In genomic region chr22:45254789-45255261, GRCh38 we compare ENCODE assay signal across 14 cellular contexts. TPM values are rescaled to one million over a fixed set of nuclear protein-coding genes. Genes with fewer than 3 reads are reported as not detected.
A peak's percentile ranks its signal among the peaks of the same experiment; 100 is the strongest.
DNase-seq lines count a peak whose midpoint lies in the region; ATAC-seq, FAIRE-seq and TF ChIP-seq lines count a peak whose summit lies in the region.
"Had no signal": no experiment of that assay in that cellular context is flagged by ENCODE, and none has a peak within 500 bp of the region (broad histone marks: within the 10 kb centered on the region; RNA-seq: fewer than 3 reads in every experiment).

No MANE protein-coding gene starts in this region.

- no peaks in the 10 kb centered on the region for H3K4me1 ChIP-seq in pancreas
- H3K4me1 ChIP-seq: psoas muscle had no signal

- no peak for TF ChIP-seq CTCF in pancreas (IDR thresholded peaks at IDR 0.05)

- no peak for DNase-seq in activated CD4-positive, CD25-positive, alpha-beta regulatory T cell (lab: John Stamatoyannopoulos, UW)
- DNase-seq in SW480 (ENCODE audit: low spot score) (peak; percentile 22), pancreas (no peak)
- no peak for DNase-seq in natural killer cell treated with Interleukin-12 subunit alpha and Interleukin-12 subunit beta and Interleukin-15 and Interleukin-18, amount 100 ng/mL, for 72 hours (ENCODE audit: low spot score)
- DNase-seq: dermis blood vessel endothelial cell, EL, glutamatergic neuron, psoas muscle had no signal

- no peaks in the 10 kb centered on the region for H3K9me3 ChIP-seq in pancreas
- H3K9me3 ChIP-seq: psoas muscle had no signal

- no peak for FAIRE-seq in pancreas (lab: Jason Lieb, UNC)

- peak overlapping the region; percentile 67 for H3K4me3 Mint-ChIP-seq in natural killer cell treated with Interleukin-12 subunit alpha and Interleukin-12 subunit beta and Interleukin-15 and Interleukin-18, amount 100 ng/mL, for 72 hours

- no peaks in the 10 kb centered on the region for H3K9me3 Mint-ChIP-seq in natural killer cell treated with Interleukin-12 subunit alpha and Interleukin-12 subunit beta and Interleukin-15 and Interleukin-18, amount 100 ng/mL, for 72 hours

- WGBS in pancreas, 2 donors: 85 to 86% methylated on average over 6 of the region's 6 CpGs

- intact Hi-C loops in pancreas (cut with DNase I): no loop called here

- H3K27ac ChIP-seq in pancreas: no peak overlapping the region
- H3K27ac ChIP-seq: psoas muscle had no signal

- H3K36me3 Mint-ChIP-seq in natural killer cell treated with Interleukin-12 subunit alpha and Interleukin-12 subunit beta and Interleukin-15 and Interleukin-18, amount 100 ng/mL, for 72 hours: no peaks in the 10 kb centered on the region

- H3K4me1 Mint-ChIP-seq in natural killer cell treated with Interleukin-12 subunit alpha and Interleukin-12 subunit beta and Interleukin-15 and Interleukin-18, amount 100 ng/mL, for 72 hours (ENCODE audit: low read depth in 2 of 2): peaks cover 11 to 17% of the 10 kb centered on the region in 2 donors

- H3K4me3 ChIP-seq in pancreas: no peak overlapping the region
- H3K4me3 ChIP-seq: lung, psoas muscle had no signal

- no peaks in the 10 kb centered on the region for H3K27me3 ChIP-seq in pancreas

- H3K36me3 ChIP-seq in pancreas: no peaks in the 10 kb centered on the region

- H3K27ac Mint-ChIP-seq in natural killer cell treated with Interleukin-12 subunit alpha and Interleukin-12 subunit beta and Interleukin-15 and Interleukin-18, amount 100 ng/mL, for 72 hours: peak overlapping the region; percentile 9 to 67

- ATAC-seq in activated CD4-positive, CD25-positive, alpha-beta regulatory T cell treated with anti-CD3 and anti-CD28 coated beads, Interleukin-2, amount 50 U/mL, for 24 hours: peak; percentile 84 to 92
- peak; percentile 67 for ATAC-seq in GM21423 (IDR thresholded peaks at IDR 0.05; ENCODE audit: unreplicated experiment)
- peak; percentile 83 to 94 for ATAC-seq in natural killer cell treated with Interleukin-12 subunit alpha and Interleukin-12 subunit beta and Interleukin-15 and Interleukin-18, amount 100 ng/mL, for 72 hours
- no peak for ATAC-seq in pancreas
- no peak for ATAC-seq in HG03139 (IDR thresholded peaks at IDR 0.05; ENCODE audit: unreplicated experiment)
- no peak for ATAC-seq in HG03045 (IDR thresholded peaks at IDR 0.05; ENCODE audit: unreplicated experiment)
- ATAC-seq: psoas muscle had no signal

- peaks cover 0 to 3% of the 10 kb centered on the region in 2 donors for H3K27me3 Mint-ChIP-seq in natural killer cell treated with Interleukin-12 subunit alpha and Interleukin-12 subunit beta and Interleukin-15 and Interleukin-18, amount 100 ng/mL, for 72 hours

RNA-seq across cellular contexts. Expression of gene KIAA0930, which starts 14.1 kb away (rescaled TPM):
- 10 to 100 TPM; 54.1 to 55.2 TPM for total RNA-seq in natural killer cell treated with Interleukin-12 subunit alpha and Interleukin-12 subunit beta and Interleukin-15 and Interleukin-18, amount 100 ng/mL, for 72 hours
- 10 to 100 TPM; 14.6 to 36.8 (median 24.1) TPM for total RNA-seq in pancreas
- 10 to 100 TPM; 18.1 TPM for polyA plus RNA-seq in pancreas

RNA-seq across cellular contexts. Expression of gene UPK3A, which starts 29.9 kb away (rescaled TPM):
- not detected for total RNA-seq in natural killer cell treated with Interleukin-12 subunit alpha and Interleukin-12 subunit beta and Interleukin-15 and Interleukin-18, amount 100 ng/mL, for 72 hours
- not detected for total RNA-seq in pancreas
- polyA plus RNA-seq in pancreas: under 1 TPM in 1 of 2 donors, not detected in 1; 0.21 TPM
- total RNA-seq: A673, dermis blood vessel endothelial cell, lung had no signal

RNA-seq across cellular contexts. Expression of gene FAM118A, which starts 54.9 kb away (rescaled TPM):
- 100 to 1,000 TPM in 1 of 2 donors, 10 to 100 TPM in 1; 24.9 to 138 TPM for total RNA-seq in natural killer cell treated with Interleukin-12 subunit alpha and Interleukin-12 subunit beta and Interleukin-15 and Interleukin-18, amount 100 ng/mL, for 72 hours
- 10 to 100 TPM in 2 of 6 donors, 1 to 10 TPM in 4; 7.1 to 25.4 (median 8.2) TPM for total RNA-seq in pancreas
- polyA plus RNA-seq in pancreas: 100 to 1,000 TPM in 1 of 2 donors, 10 to 100 TPM in 1; 19.0 to 127 TPM

Comparison
In these comparisons a context has a peak if more than half of its experiments do, and no peak if none do; other contexts are left out.
1. ATAC-seq: peak in activated CD4-positive, CD25-positive, alpha-beta regulatory T cell treated with anti-CD3 and anti-CD28 coated beads, Interleukin-2, amount 50 U/mL, for 24 hours (2 of 2), GM21423 (single experiment) and natural killer cell treated with Interleukin-12 subunit alpha and Interleukin-12 subunit beta and Interleukin-15 and Interleukin-18, amount 100 ng/mL, for 72 hours (2 of 2); none in pancreas (0 of 4), HG03139 (single experiment) and HG03045 (single experiment).